In the genomic region with DNA sequence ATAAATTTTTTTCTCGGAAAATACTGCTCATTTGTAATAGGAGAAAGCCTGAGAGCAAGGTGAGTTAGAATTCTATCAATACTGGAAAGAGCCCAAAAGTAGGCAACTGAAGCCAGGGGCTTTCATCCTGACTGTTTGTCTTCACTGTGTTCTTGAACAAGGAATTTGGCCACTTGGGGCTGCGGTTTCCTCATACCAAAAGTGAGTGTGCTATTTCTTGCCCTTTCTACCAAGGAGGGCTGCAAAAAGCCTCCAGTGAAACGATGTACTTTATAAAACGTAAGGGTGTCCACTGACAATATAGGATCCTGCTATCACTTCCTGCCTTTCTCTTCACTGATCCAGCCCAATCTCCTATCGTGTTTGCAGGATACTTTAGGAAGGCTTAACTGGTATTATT, we compare ENCODE assay signal across 20 cellular contexts.
"Had no signal": no experiment of that assay in that cellular context is flagged by ENCODE, and none has a peak within 500 bp of the region (broad histone marks: within the 10 kb centered on the region; RNA-seq: fewer than 3 reads in every experiment).

No MANE protein-coding gene starts in this region.

- H3K27me3 ChIP-seq: gastrocnemius medialis, heart left ventricle had no signal

- H3K27ac ChIP-seq: gastrocnemius medialis, heart left ventricle, VCaP had no signal

- H3K4me3 Mint-ChIP-seq: activated naive CD4-positive, alpha-beta T cell treated with anti-CD3 and anti-CD28 coated beads, Interleukin-2, amount 50 U/mL, for 24 hours; immature natural killer cell; mesothelial cell of epicardium; nephron; T-helper 17 cell had no signal

- H3K4me1 ChIP-seq: gastrocnemius medialis, heart left ventricle had no signal

- H3K27ac Mint-ChIP-seq: activated naive CD4-positive, alpha-beta T cell treated with anti-CD3 and anti-CD28 coated beads, Interleukin-2, amount 50 U/mL, for 24 hours; immature natural killer cell; mesothelial cell of epicardium; nephron; progenitor cell of endocrine pancreas; T-helper 17 cell had no signal

- FAIRE-seq: astrocyte, urothelium cell line had no signal

- H3K36me3 Mint-ChIP-seq: activated naive CD4-positive, alpha-beta T cell treated with anti-CD3 and anti-CD28 coated beads, Interleukin-2, amount 50 U/mL, for 24 hours; immature natural killer cell; mesothelial cell of epicardium had no signal

- H3K36me3 ChIP-seq: gastrocnemius medialis, heart left ventricle had no signal

- H3K4me3 ChIP-seq: gastrocnemius medialis, heart left ventricle had no signal

- H3K9me3 Mint-ChIP-seq: activated naive CD4-positive, alpha-beta T cell treated with anti-CD3 and anti-CD28 coated beads, Interleukin-2, amount 50 U/mL, for 24 hours; immature natural killer cell; mesothelial cell of epicardium had no signal

- DNase-seq: activated CD4-positive, alpha-beta T cell treated with anti-CD3 and anti-CD28 coated beads for 1 hour; activated gamma-delta T cell; cerebellar nuclear complex; cortex of kidney; gastrocnemius medialis; heart left ventricle; immature natural killer cell; kidney glomerular epithelial cell; stimulated activated CD4-positive, alpha-beta T cell treated with anti-CD3 and anti-CD28 coated beads, Interleukin-12 subunit alpha, Interleukin-12 subunit beta, amount 100 ng/mL, for 4 hours; stimulated activated CD4-positive, alpha-beta T cell treated with anti-CD3 and anti-CD28 coated beads, Interleukin-1b, Interleukin-23, amount 100 ng/mL, for 48 hours; stimulated activated CD8-positive, alpha-beta memory T cell treated with anti-CD3 and anti-CD28 coated beads, Interleukin-4, amount 100 ng/mL, for 48 hours; stimulated activated naive CD4-positive, alpha-beta T cell; T-helper 17 cell had no signal

- H3K9me3 ChIP-seq: gastrocnemius medialis, heart left ventricle had no signal

- H3K4me1 Mint-ChIP-seq: activated naive CD4-positive, alpha-beta T cell treated with anti-CD3 and anti-CD28 coated beads, Interleukin-2, amount 50 U/mL, for 24 hours; immature natural killer cell; mesothelial cell of epicardium; nephron; T-helper 17 cell had no signal

- H3K27me3 Mint-ChIP-seq: activated naive CD4-positive, alpha-beta T cell treated with anti-CD3 and anti-CD28 coated beads, Interleukin-2, amount 50 U/mL, for 24 hours; progenitor cell of endocrine pancreas had no signal
